8 cellular contexts compared by ENCODE assay signal in genomic region chr19:50203281-50204080, GRCh38. TPM values are rescaled to one million over a fixed set of nuclear protein-coding genes. Genes with fewer than 3 reads are reported as not detected.
DNase-seq lines count a peak whose midpoint lies in the region; ATAC-seq lines count a peak whose summit lies in the region.

MYH14 (plus strand) TSS chr19:50203622; CDS start chr19:50210366, 6,744 bp downstream.

- peaks cover 3% of the 10 kb centered on the region for H3K4me1 ChIP-seq in mesenchymal stem cell (ENCODE audit: control insufficient read depth, insufficient read depth, low read depth, low read length)

- H4K91ac ChIP-seq in mesenchymal stem cell (ENCODE audit: low read length), result no peak within 1 kb of the TSS

- no peak within 1 kb of the TSS for H4K8ac ChIP-seq in mesenchymal stem cell (ENCODE audit: low read length)

- WGBS in mesenchymal stem cell, result 7% methylated on average over 65 of the region's 78 CpGs

- no peak within 1 kb of the TSS for H3K14ac ChIP-seq in mesenchymal stem cell (ENCODE audit: low read length in 2 of 2)

- no peak within 1 kb of the TSS for H3K4me2 ChIP-seq in mesenchymal stem cell (ENCODE audit: low read length, poor library complexity, severe bottlenecking)

- H3K36me3 ChIP-seq in mesenchymal stem cell (ENCODE audit: control insufficient read depth in 1 of 2, insufficient read depth in 2 of 2, low read depth in 1 of 2, low read length in 2 of 2), result no peaks in the 10 kb centered on the region

- H2BK15ac ChIP-seq in mesenchymal stem cell (ENCODE audit: low read depth, poor library complexity, severe bottlenecking), result no peak within 1 kb of the TSS

- H3K18ac ChIP-seq in mesenchymal stem cell (ENCODE audit: low read depth in 1 of 2, low read length in 2 of 2), result no peak within 1 kb of the TSS

- DNase-seq in Caki2 (ENCODE audit: low read depth) (peak; percentile 92), NCI-H146 (lab: John Stamatoyannopoulos, UW) (peak; percentile 89), astrocyte of the hippocampus (ENCODE audit: low read depth, low spot score) (peak; percentile 81), iPS-NIHi11 (ENCODE audit: low spot score) (peak; percentile 98), sciatic nerve (ENCODE audit: low spot score) (peak; percentile 92), mesenchymal stem cell (no peak)

- H3K4ac ChIP-seq in mesenchymal stem cell (ENCODE audit: low read depth in 1 of 2, low read length in 2 of 2), result no peak within 1 kb of the TSS

- H3K4me3 ChIP-seq in mesenchymal stem cell (ENCODE audit: insufficient read depth in 1 of 2, low read depth in 1 of 2, low read length in 2 of 2), result no peak within 1 kb of the TSS

- H2BK120ac ChIP-seq in mesenchymal stem cell (ENCODE audit: low read depth, low read length), result no peak within 1 kb of the TSS

- ATAC-seq in sciatic nerve, result peak; percentile 94
- no peak for ATAC-seq in HG02884 (IDR thresholded peaks at IDR 0.05; ENCODE audit: unreplicated experiment)
- ATAC-seq in HG02623 (IDR thresholded peaks at IDR 0.05; ENCODE audit: unreplicated experiment), result no peak

- H3K9me3 ChIP-seq in mesenchymal stem cell (ENCODE audit: control insufficient read depth, low read length), result no peaks in the 10 kb centered on the region

- H3K9ac ChIP-seq in mesenchymal stem cell (ENCODE audit: low read length), result no peak within 1 kb of the TSS

- H2BK12ac ChIP-seq in mesenchymal stem cell (ENCODE audit: low read length in 2 of 2), result no peak within 1 kb of the TSS

- H3K23ac ChIP-seq in mesenchymal stem cell (ENCODE audit: low read length in 2 of 2), result no peak within 1 kb of the TSS

- H3K27ac ChIP-seq in mesenchymal stem cell (ENCODE audit: low read length, poor library complexity, severe bottlenecking), result no peak within 1 kb of the TSS

- no peak within 1 kb of the TSS for H2AFZ ChIP-seq in mesenchymal stem cell (ENCODE audit: low read depth, low read length)

- intact Hi-C loops in sciatic nerve (cut with DNase I), result no loop called here

- H3K27me3 ChIP-seq in mesenchymal stem cell (ENCODE audit: control insufficient read depth in 1 of 2, insufficient read depth in 1 of 2, low read length in 2 of 2), result peaks cover 15 to 49% of the 10 kb centered on the region in 2 experiments

- no peak within 1 kb of the TSS for H2BK5ac ChIP-seq in mesenchymal stem cell (ENCODE audit: low read depth, low read length, poor library complexity, severe bottlenecking)

- in situ Hi-C loops in Caki2 (cut with HindIII; ENCODE audit: low pct_unique_long_range_greater_than_20kb, low sequenced_read_pairs), result no loop called here

- H2AK5ac ChIP-seq in mesenchymal stem cell (ENCODE audit: low read length, severe bottlenecking), result no peak within 1 kb of the TSS

- no peaks in the 10 kb centered on the region for H3K79me1 ChIP-seq in mesenchymal stem cell (replicated peaks; ENCODE audit: low read length, poor library complexity, severe bottlenecking)

RNA-seq across cellular contexts. Expression of gene MYH14, which starts in this region (rescaled TPM):
- total RNA-seq in Caki2 (2014; rRNA removed; shearing (Covaris generic); ENCODE audit: low replicate concordance), result 19.6 and 21.7 TPM in 2 replicates
- 48.7 TPM for total RNA-seq in sciatic nerve
- polyA plus RNA-seq in mesenchymal stem cell (2013, experiment 1 of 2), result not detected
- polyA plus RNA-seq in mesenchymal stem cell (2013, experiment 2 of 2), result not detected
